ENCODE assay signal across 23 cellular contexts in the genomic region with DNA sequence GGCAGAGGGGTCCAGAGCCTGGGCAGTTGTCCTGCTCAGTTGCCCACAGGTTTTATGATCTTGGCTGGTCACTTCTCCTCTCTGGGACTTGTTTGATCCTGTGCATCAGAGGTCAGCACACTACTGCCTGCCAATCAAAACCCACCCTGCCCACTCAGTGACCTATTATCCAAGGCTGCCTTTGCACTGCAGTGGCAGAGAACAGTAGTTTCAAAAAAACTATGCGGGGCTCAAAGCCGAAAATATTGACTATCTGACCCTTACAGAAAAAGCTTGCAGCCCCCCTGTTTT.
"Had no signal": no experiment of that assay in that cellular context is flagged by ENCODE, and none has a peak within 500 bp of the region (broad histone marks: within the 10 kb centered on the region; RNA-seq: fewer than 3 reads in every experiment).

No MANE protein-coding gene starts in this region.

- H3K27me3 ChIP-seq: MG63 had no signal

- H3K27ac ChIP-seq: SJCRH30 had no signal

- H3K4me3 ChIP-seq: MG63, SJCRH30 had no signal

- H3K4me2 ChIP-seq: SK-N-SH had no signal

- H3K9me3 ChIP-seq: MG63, SJCRH30, SK-N-SH had no signal

- H3K4me1 ChIP-seq: SJCRH30 had no signal

- DNase-seq: activated CD4-positive, alpha-beta T cell treated with anti-CD3 and anti-CD28 coated beads for 48 hours; activated CD4-positive, alpha-beta T cell treated with anti-CD3 and anti-CD28 coated beads, Interleukin-2, amount 50 U/mL, for 48 hours; activated CD4-positive, CD25-positive, alpha-beta regulatory T cell treated with anti-CD3 and anti-CD28 coated beads, Interleukin-2, amount 50 U/mL, for 72 hours; activated gamma-delta T cell; activated naive CD4-positive, alpha-beta T cell treated with anti-CD3 and anti-CD28 coated beads for 36 hours; activated T-cell treated with anti-CD3 and anti-CD28 coated beads for 4 hours; activated T-cell treated with anti-CD3 and anti-CD28 coated beads, Interleukin-2, amount 50 U/mL, for 48 hours; amygdala; MV-4-11; NCI-H1694 treated with DMSO at 0.1 percent for 48 hours; NCI-H526 treated with DMSO at 0.1 percent for 48 hours; NK-92 treated with Interleukin-12 subunit alpha and Interleukin-12 subunit beta, amount 100 ng/mL, for 24 hours; OCI-M1; Right ventricle myocardium superior; RPMI8226; T-helper 1 cell had no signal

- FAIRE-seq: astrocyte had no signal

- H3K9ac ChIP-seq: SK-N-SH had no signal

- H3K36me3 ChIP-seq: MG63, SJCRH30 had no signal

- ATAC-seq: activated T-helper 17 cell treated with anti-CD3 and anti-CD28 coated beads, Interleukin-2, amount 50 U/mL, for 72 hours; Panc1; WTC11 had no signal
